ENCODE assay signal across 1 cellular context in genomic region chr20:49281059-49281912, GRCh38.
A peak's percentile ranks its signal among the peaks of the same experiment; 100 is the strongest.
TF ChIP-seq lines count a peak whose summit lies in the region.

No MANE protein-coding gene starts in this region.

TF ChIP-seq in H1, 55 proteins besides CTCF, POLR2A, EP300 and RAD21 (continued from another document):
- TF ChIP-seq HDAC6 (IDR thresholded peaks at IDR 0.05; ENCODE audit: low read depth, low read length) (no peak), CHD2 (IDR thresholded peaks at IDR 0.05; ENCODE audit: low read length) (no peak; the same call in 1 of the 2 replicates), TAF7 (optimal IDR thresholded peaks at IDR 0.05; ENCODE audit: borderline replicate concordance, low read depth, low read length) (peak; percentile 14), CHD1 (IDR thresholded peaks at IDR 0.05; ENCODE audit: low read depth, low read length) (peak; percentile 41), SIN3A (conservative IDR thresholded peaks at IDR 0.05 in 1 of 2, IDR thresholded peaks at IDR 0.05 in 1 of 2; ENCODE audit: low read depth in 1 of 2, low read length in 2 of 2) (peak; percentile 79 to 94; a peak in 3 of 4 replicates), TBP (IDR thresholded peaks at IDR 0.05; ENCODE audit: low read depth, low read length) (peak; percentile 69), USF2 (IDR thresholded peaks at IDR 0.05; ENCODE audit: low read length) (no peak), CBX5 (IDR thresholded peaks at IDR 0.05; ENCODE audit: low read depth, low read length) (no peak), RXRA (IDR thresholded peaks at IDR 0.05; ENCODE audit: insufficient read depth, low read depth, low read length) (no peak), TAF1 (IDR thresholded peaks at IDR 0.05; ENCODE audit: low read depth, low read length) (peak; percentile 68; the same call in 1 of the 2 replicates)
